ENCODE assay signal across 1 cellular context in the genomic region with DNA sequence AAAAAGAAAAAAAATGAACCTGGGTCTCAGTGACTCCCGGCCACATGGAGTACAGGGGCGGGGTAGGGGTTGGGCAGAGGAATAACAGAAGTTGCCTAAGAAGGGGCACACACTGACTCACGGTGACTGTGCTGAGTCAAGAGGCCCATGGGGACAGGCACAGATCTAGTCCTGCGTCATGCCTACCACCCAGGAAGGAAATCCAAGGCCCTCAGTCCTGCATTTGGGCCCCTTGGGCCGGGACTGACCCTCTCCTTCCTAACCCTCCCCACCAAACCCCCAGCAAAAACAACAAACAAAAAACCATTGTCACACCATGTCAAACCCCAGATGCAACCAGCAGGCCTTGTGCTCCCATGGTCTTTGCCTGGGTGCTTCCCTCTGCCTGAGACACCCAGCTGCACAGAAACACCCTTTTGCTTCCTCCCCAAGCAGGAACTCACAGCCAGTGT.
TF ChIP-seq lines count a peak whose summit lies in the region.

No MANE protein-coding gene starts in this region.

TF ChIP-seq in K562, 482 proteins besides CTCF, POLR2A, EP300 and RAD21 (continued from another document):
- TF ChIP-seq HNRNPK (IDR thresholded peaks at IDR 0.05; ENCODE audit: low read depth, low read length, poor library complexity, severe bottlenecking) (no peak), ETV5 (CRISPR knock-in tag; IDR thresholded peaks at IDR 0.05; ENCODE audit: low read depth) (no peak), GTF3C2 (IDR thresholded peaks at IDR 0.05; ENCODE audit: borderline replicate concordance, extremely low read depth, insufficient read length) (no peak), JUN (IDR thresholded peaks at IDR 0.05; ENCODE audit: borderline replicate concordance, low read depth, low read length) (0 out of 2 replicates have a peak, but pooled peaks have one; percentile 22), JUN (CRISPR knock-in tag; IDR thresholded peaks at IDR 0.05; ENCODE audit: borderline replicate concordance) (no peak), SFPQ (IDR thresholded peaks at IDR 0.05; ENCODE audit: low read depth, low read length) (no peak), MLX (CRISPR knock-in tag; conservative IDR thresholded peaks at IDR 0.05) (no peak), ATF3 (IDR thresholded peaks at IDR 0.05) (peak; percentile 27; the same call in 1 of the 2 replicates), ATF3 (CRISPR knock-in tag; conservative IDR thresholded peaks at IDR 0.05) (no peak)
